ENCODE assay signal across 8 cellular contexts in the genomic region with DNA sequence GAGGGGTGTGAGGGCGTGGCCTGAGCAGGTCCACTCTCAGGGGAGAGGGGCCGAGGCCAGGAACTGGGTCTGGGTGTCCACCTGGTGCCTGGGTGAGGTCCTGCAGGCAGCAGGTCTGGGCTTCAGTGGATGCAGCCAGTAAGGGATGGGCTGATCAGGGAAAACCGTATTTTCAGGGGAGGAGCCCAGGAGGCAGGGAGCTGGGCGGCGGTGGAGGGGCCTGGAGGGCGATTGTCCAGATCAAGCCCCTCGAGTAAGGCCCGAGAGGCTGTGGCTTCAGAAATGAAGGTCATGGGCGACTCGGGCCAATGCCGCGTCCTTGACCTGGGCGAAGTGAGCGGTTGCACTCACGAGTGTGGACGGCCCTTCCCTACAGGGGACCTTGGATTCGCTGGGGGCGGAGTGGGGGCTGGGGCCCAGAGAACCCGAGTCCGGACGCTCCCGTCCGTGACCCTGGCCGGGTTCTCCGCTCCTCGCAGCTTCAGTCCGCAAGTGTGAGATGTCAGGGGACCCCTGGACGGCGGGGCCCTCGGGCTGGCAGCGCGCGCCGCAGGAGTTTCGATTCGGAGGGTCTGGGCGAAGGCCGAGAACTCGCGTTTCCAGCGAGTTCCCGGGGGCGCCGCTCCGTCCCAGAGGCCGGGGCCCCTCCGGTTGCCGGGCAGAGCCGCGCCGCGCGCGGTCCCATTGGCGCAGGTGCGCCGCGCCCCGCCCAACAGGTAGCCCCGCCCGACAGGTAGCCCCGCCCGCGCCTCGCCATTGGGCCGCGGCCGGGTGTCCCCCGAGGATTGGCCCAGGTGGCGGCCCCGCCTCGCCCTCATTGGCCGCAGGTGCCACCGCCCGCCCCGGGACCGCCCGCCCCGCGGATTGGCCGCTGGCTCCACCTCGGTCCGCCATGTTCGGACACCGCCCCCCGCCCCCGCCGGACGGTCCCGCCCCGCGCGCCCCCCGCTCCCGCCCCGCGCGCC. TPM values are rescaled to one million over a fixed set of nuclear protein-coding genes. Genes with fewer than 3 reads are reported as not detected.
DNase-seq lines count a peak whose midpoint lies in the region; ATAC-seq and TF ChIP-seq lines count a peak whose summit lies in the region.

TSS of gene PRKCZ (plus strand) at position 895 of the 965 bp plus-strand sequence. CDS start 220 bp downstream, outside the sequence.

- H3K4me3 ChIP-seq in ACC112 (ENCODE audit: low read depth, low read length) (peak within 1 kb of the TSS; percentile 56), breast epithelium (peak within 1 kb of the TSS; percentile 42 to 81 (median 75)), kidney epithelial cell (ENCODE audit: low read depth, low read length) (peak within 1 kb of the TSS; percentile 75)

- H2AFZ ChIP-seq in ACC112 (ENCODE audit: low read length, unreplicated experiment) = no peak within 1 kb of the TSS

- peaks cover 36% of the 10 kb centered on the region for H3K27me3 ChIP-seq in ACC112 (ENCODE audit: insufficient read depth, low read length)
- peaks cover 5 to 12% of the 10 kb centered on the region in 2 donors for H3K27me3 ChIP-seq in breast epithelium
- H3K27me3 ChIP-seq in kidney epithelial cell (ENCODE audit: control insufficient read depth, insufficient read depth, low read length) = no peaks in the 10 kb centered on the region

- H3K4me1 ChIP-seq in ACC112 (ENCODE audit: control insufficient read depth, insufficient read depth, low read length, unreplicated experiment) = no peaks in the 10 kb centered on the region
- H3K4me1 ChIP-seq in breast epithelium = peaks cover 0 to 4% of the 10 kb centered on the region in 2 donors

- no peaks in the 10 kb centered on the region for H3K9me3 ChIP-seq in breast epithelium

- no peaks in the 10 kb centered on the region for H3K36me3 ChIP-seq in ACC112 (ENCODE audit: insufficient read depth, low read length)
- H3K36me3 ChIP-seq in breast epithelium = no peaks in the 10 kb centered on the region
- H3K36me3 ChIP-seq in kidney epithelial cell (ENCODE audit: control insufficient read depth, insufficient read depth, low read length) = no peaks in the 10 kb centered on the region

- ATAC-seq in GM19351 (IDR thresholded peaks at IDR 0.05; ENCODE audit: unreplicated experiment) = peak; percentile 71
- no peak for ATAC-seq in sciatic nerve

- H3K27ac ChIP-seq in ACC112 (ENCODE audit: low read depth, low read length) = no peak within 1 kb of the TSS
- peak within 1 kb of the TSS; percentile 95 for H3K27ac ChIP-seq in VCaP
- peak within 1 kb of the TSS; percentile 61 to 72 for H3K27ac ChIP-seq in breast epithelium

- TF ChIP-seq CTCF in VCaP (conservative IDR thresholded peaks at IDR 0.05) (peak; percentile 83), breast epithelium (IDR thresholded peaks at IDR 0.05) (peak in 2 of 3 donors; percentile 40 to 60), kidney epithelial cell (IDR thresholded peaks at IDR 0.05; ENCODE audit: insufficient read depth, low read length, poor library complexity, severe bottlenecking) (peak; percentile 54)

- DNase-seq in NCI-H1436 (lab: John Stamatoyannopoulos, UW) (peak; percentile 91), breast epithelium (ENCODE audit: low spot score in 2 of 2) (peak; percentile 93 to 95), kidney epithelial cell (ENCODE audit: low read depth) (peak; percentile 56), sciatic nerve (ENCODE audit: low spot score) (no peak)
- DNase-seq in stimulated activated CD4-positive, alpha-beta T cell treated with anti-CD3 and anti-CD28 coated beads, Interleukin-2, amount 100 ng/mL, for 4 hours (ENCODE audit: low read depth) = peak; percentile 91

- intact Hi-C loops in breast epithelium (cut with DNase I; ENCODE audit: low total_unique reads) = loop anchor here (10.0 kb wide), 1 partner anchor 555 kb away; no protein-coding TSS in a partner anchor
- intact Hi-C loops in sciatic nerve (cut with DNase I) = loop anchor here (10.0 kb wide), 1 partner anchor 95 kb away; no protein-coding TSS in a partner anchor

- TF ChIP-seq POLR2A in breast epithelium (IDR thresholded peaks at IDR 0.05) = no peak

- H3K79me2 ChIP-seq in ACC112 (ENCODE audit: control insufficient read depth, insufficient read depth, low read length, unreplicated experiment) = no peaks in the 10 kb centered on the region

RNA-seq across cellular contexts. Expression of gene PRKCZ, which starts in this region (rescaled TPM):
- total RNA-seq in breast epithelium (10 to 100 TPM in 2 of 3 donors, under 1 TPM in 1; 0.64 to 17.9 (median 12.5) TPM), kidney epithelial cell (37.0 and 37.6 TPM in 2 replicates), sciatic nerve (3.5 TPM)
